In the genomic region with DNA sequence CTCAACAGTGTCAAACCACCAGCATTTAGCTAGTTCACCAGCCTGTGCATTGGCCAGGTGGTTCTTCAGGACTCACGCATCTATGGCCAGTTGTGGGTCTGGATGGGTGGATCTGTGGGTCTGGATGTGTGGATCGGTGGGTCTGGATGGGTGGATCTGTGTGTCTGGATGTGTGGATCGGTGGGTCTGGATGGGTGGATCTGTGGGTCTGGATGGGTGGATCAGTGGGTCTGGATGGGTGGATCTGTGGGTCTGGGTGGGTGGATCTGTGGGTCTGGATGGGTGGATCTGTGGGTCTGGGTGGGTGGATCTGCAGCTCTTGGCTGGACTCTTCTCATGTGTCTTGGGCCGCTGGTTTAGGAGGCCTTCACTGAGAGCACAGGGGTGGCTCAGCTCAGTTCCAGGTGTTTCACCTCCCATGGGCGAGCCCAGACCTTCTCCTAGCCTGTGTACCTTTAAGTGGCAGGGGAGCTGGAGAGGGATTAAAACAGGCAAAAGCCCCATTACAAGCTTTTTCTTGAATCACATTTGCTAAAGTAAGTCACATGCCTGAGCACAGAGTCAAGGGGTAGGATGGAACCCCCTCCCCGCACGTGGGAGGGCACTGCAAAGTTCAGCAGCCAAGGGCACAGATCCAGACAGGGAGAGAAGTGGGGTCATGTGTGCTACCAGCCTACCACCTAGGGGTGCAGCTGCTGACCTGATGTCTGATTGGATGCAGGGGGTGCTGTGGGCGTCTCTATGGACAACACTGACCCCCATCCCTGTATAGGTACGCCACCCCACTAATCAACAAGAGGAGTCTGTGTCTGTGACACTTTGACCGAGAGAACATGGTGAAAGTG, we compare ENCODE assay signal across 1 cellular context.
TF ChIP-seq lines count a peak whose summit lies in the region.

No MANE protein-coding gene starts in this region.

TF ChIP-seq in H1, 55 proteins besides CTCF, POLR2A, EP300 and RAD21:
- TF ChIP-seq HDAC2 (IDR thresholded peaks at IDR 0.05; ENCODE audit: borderline replicate concordance in 1 of 2, low read depth in 2 of 2, low read length in 2 of 2) (no peak), TCF12 (IDR thresholded peaks at IDR 0.05; ENCODE audit: low read depth, low read length) (no peak), HDAC6 (IDR thresholded peaks at IDR 0.05; ENCODE audit: low read depth, low read length) (no peak), RNF2 (IDR thresholded peaks at IDR 0.05; ENCODE audit: borderline replicate concordance, low read depth, low read length, missing control alignments, poor library complexity, severe bottlenecking) (no peak), TBP (IDR thresholded peaks at IDR 0.05; ENCODE audit: low read depth, low read length) (no peak), KDM4A (IDR thresholded peaks at IDR 0.05; ENCODE audit: low read depth, low read length, severe bottlenecking) (no peak), ZNF274 (IDR thresholded peaks at IDR 0.05; ENCODE audit: borderline replicate concordance, extremely low read depth, low read length) (no peak), BACH1 (IDR thresholded peaks at IDR 0.05; ENCODE audit: low read length) (no peak), SP2 (IDR thresholded peaks at IDR 0.05; ENCODE audit: low read length) (no peak), SAP30 (IDR thresholded peaks at IDR 0.05; ENCODE audit: insufficient read depth, insufficient replicate concordance, low read length) (no peak), TAF1 (IDR thresholded peaks at IDR 0.05; ENCODE audit: low read depth, low read length) (no peak), SIRT6 (IDR thresholded peaks at IDR 0.05; ENCODE audit: low read length) (no peak), RXRA (IDR thresholded peaks at IDR 0.05; ENCODE audit: insufficient read depth, low read depth, low read length) (no peak), KDM5A (IDR thresholded peaks at IDR 0.05; ENCODE audit: low read length) (no peak), TAF7 (optimal IDR thresholded peaks at IDR 0.05; ENCODE audit: borderline replicate concordance, low read depth, low read length) (no peak), FOSL1 (IDR thresholded peaks at IDR 0.05; ENCODE audit: insufficient read depth, low read depth, low read length) (no peak), YY1 (IDR thresholded peaks at IDR 0.05; ENCODE audit: low read depth, low read length) (no peak)
- TF ChIP-seq, protein P1, sequence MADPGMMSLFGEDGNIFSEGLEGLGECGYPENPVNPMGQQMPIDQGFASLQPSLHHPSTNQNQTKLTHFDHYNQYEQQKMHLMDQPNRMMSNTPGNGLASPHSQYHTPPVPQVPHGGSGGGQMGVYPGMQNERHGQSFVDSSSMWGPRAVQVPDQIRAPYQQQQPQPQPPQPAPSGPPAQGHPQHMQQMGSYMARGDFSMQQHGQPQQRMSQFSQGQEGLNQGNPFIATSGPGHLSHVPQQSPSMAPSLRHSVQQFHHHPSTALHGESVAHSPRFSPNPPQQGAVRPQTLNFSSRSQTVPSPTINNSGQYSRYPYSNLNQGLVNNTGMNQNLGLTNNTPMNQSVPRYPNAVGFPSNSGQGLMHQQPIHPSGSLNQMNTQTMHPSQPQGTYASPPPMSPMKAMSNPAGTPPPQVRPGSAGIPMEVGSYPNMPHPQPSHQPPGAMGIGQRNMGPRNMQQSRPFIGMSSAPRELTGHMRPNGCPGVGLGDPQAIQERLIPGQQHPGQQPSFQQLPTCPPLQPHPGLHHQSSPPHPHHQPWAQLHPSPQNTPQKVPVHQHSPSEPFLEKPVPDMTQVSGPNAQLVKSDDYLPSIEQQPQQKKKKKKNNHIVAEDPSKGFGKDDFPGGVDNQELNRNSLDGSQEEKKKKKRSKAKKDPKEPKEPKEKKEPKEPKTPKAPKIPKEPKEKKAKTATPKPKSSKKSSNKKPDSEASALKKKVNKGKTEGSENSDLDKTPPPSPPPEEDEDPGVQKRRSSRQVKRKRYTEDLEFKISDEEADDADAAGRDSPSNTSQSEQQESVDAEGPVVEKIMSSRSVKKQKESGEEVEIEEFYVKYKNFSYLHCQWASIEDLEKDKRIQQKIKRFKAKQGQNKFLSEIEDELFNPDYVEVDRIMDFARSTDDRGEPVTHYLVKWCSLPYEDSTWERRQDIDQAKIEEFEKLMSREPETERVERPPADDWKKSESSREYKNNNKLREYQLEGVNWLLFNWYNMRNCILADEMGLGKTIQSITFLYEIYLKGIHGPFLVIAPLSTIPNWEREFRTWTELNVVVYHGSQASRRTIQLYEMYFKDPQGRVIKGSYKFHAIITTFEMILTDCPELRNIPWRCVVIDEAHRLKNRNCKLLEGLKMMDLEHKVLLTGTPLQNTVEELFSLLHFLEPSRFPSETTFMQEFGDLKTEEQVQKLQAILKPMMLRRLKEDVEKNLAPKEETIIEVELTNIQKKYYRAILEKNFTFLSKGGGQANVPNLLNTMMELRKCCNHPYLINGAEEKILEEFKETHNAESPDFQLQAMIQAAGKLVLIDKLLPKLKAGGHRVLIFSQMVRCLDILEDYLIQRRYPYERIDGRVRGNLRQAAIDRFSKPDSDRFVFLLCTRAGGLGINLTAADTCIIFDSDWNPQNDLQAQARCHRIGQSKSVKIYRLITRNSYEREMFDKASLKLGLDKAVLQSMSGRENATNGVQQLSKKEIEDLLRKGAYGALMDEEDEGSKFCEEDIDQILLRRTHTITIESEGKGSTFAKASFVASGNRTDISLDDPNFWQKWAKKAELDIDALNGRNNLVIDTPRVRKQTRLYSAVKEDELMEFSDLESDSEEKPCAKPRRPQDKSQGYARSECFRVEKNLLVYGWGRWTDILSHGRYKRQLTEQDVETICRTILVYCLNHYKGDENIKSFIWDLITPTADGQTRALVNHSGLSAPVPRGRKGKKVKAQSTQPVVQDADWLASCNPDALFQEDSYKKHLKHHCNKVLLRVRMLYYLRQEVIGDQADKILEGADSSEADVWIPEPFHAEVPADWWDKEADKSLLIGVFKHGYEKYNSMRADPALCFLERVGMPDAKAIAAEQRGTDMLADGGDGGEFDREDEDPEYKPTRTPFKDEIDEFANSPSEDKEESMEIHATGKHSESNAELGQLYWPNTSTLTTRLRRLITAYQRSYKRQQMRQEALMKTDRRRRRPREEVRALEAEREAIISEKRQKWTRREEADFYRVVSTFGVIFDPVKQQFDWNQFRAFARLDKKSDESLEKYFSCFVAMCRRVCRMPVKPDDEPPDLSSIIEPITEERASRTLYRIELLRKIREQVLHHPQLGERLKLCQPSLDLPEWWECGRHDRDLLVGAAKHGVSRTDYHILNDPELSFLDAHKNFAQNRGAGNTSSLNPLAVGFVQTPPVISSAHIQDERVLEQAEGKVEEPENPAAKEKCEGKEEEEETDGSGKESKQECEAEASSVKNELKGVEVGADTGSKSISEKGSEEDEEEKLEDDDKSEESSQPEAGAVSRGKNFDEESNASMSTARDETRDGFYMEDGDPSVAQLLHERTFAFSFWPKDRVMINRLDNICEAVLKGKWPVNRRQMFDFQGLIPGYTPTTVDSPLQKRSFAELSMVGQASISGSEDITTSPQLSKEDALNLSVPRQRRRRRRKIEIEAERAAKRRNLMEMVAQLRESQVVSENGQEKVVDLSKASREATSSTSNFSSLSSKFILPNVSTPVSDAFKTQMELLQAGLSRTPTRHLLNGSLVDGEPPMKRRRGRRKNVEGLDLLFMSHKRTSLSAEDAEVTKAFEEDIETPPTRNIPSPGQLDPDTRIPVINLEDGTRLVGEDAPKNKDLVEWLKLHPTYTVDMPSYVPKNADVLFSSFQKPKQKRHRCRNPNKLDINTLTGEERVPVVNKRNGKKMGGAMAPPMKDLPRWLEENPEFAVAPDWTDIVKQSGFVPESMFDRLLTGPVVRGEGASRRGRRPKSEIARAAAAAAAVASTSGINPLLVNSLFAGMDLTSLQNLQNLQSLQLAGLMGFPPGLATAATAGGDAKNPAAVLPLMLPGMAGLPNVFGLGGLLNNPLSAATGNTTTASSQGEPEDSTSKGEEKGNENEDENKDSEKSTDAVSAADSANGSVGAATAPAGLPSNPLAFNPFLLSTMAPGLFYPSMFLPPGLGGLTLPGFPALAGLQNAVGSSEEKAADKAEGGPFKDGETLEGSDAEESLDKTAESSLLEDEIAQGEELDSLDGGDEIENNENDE (IDR thresholded peaks at IDR 0.05; ENCODE audit: insufficient replicate concordance, low read length) = no peak
- TF ChIP-seq, protein P2, sequence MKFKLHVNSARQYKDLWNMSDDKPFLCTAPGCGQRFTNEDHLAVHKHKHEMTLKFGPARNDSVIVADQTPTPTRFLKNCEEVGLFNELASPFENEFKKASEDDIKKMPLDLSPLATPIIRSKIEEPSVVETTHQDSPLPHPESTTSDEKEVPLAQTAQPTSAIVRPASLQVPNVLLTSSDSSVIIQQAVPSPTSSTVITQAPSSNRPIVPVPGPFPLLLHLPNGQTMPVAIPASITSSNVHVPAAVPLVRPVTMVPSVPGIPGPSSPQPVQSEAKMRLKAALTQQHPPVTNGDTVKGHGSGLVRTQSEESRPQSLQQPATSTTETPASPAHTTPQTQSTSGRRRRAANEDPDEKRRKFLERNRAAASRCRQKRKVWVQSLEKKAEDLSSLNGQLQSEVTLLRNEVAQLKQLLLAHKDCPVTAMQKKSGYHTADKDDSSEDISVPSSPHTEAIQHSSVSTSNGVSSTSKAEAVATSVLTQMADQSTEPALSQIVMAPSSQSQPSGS (IDR thresholded peaks at IDR 0.05; ENCODE audit: low read length) = no peak
